Comparison of ENCODE assay signal across 26 cellular contexts in the genomic region with DNA sequence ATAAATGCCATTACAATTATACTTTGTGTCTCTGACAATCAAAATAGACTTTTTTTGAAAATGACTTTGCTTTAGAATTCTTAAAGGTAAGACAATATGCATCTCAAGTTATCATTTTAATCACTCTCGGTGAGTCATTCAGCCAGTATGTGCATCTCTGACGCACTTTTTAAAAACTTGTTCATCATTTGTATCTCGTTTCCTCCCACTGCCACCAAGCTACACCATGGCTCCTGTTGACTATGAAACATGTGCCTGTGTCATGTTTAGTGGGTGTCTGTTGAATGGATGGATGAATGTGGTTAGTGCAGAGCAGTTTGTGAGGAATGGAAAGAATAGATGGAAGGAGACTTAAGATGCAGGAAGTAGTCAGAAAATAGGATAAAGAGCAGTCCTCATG.
DNase-seq lines count a peak whose midpoint lies in the region; ATAC-seq, FAIRE-seq and TF ChIP-seq lines count a peak whose summit lies in the region.
"Had no signal": no experiment of that assay in that cellular context is flagged by ENCODE, and none has a peak within 500 bp of the region (broad histone marks: within the 10 kb centered on the region; RNA-seq: fewer than 3 reads in every experiment).

No MANE protein-coding gene starts in this region.

- no peak for TF ChIP-seq CTCF in fibroblast of mammary gland (conservative IDR thresholded peaks at IDR 0.05; ENCODE audit: control insufficient read depth, insufficient read depth, low read depth, low read length)

- FAIRE-seq in GM19239 (lab: Jason Lieb, UNC): no peak
- FAIRE-seq: D721Med had no signal

- DNase-seq in DMS79 treated with DMSO at 0.1 percent for 48 hours (lab: John Stamatoyannopoulos, UW) (peak; percentile 2), DMS79 (lab: John Stamatoyannopoulos, UW) (no peak), EH (ENCODE audit: low read depth) (peak; percentile 1), RKO (ENCODE audit: low spot score) (peak; percentile 14), fibroblast of mammary gland (ENCODE audit: low read depth) (peak; percentile 1), foreskin melanocyte (no peak), GM19239 (ENCODE audit: insufficient read length, low spot score) (no peak)
- DNase-seq: activated CD4-positive, CD25-positive, alpha-beta regulatory T cell; activated CD8-positive, alpha-beta T cell treated with anti-CD3 and anti-CD28 coated beads, Interleukin-2, amount 10 ng/mL, durations not matched to agents 7 days and 5 days; effector memory CD8-positive, alpha-beta T cell; erythroblast; left colon; NCI-H1105 treated with DMSO at 0.1 percent for 48 hours; NCI-H2029; NCI-H526; SJCRH30; stimulated activated CD4-positive, alpha-beta T cell treated with anti-CD3 and anti-CD28 coated beads, Interleukin-15, amount 100 ng/mL, for 24 hours; stimulated activated naive CD4-positive, alpha-beta T cell treated with Interleukin-2 at 50 U/mL for 16 hours; T-helper 1 cell had no signal

- ATAC-seq in GM19351 (IDR thresholded peaks at IDR 0.05; ENCODE audit: unreplicated experiment): no peak
- ATAC-seq: activated CD8-positive, alpha-beta T cell treated with anti-CD3 and anti-CD28 coated beads, Interleukin-2, amount 10 ng/mL, durations not matched to agents 7 days and 5 days; effector memory CD8-positive, alpha-beta T cell; left colon had no signal

- H3K4me3 ChIP-seq in fibroblast of mammary gland (ENCODE audit: control insufficient read depth, low read depth, low read length): no peak overlapping the region
- H3K4me3 ChIP-seq: cardiac muscle cell, coronary artery, hepatocyte, SJCRH30, thoracic aorta, vagina had no signal

Comparison
In these comparisons a context has a peak if more than half of its experiments do, and no peak if none do; other contexts are left out.
1. DNase-seq: peak in DMS79 treated with DMSO at 0.1 percent for 48 hours (single experiment), EH (single experiment), RKO (single experiment) and fibroblast of mammary gland (single experiment); none in DMS79 (single experiment), foreskin melanocyte (single experiment) and GM19239 (single experiment).